In genomic region chr2:85647823-85648526, GRCh38 we compare ENCODE assay signal across 9 cellular contexts. TPM values are rescaled to one million over a fixed set of nuclear protein-coding genes. Genes with fewer than 3 reads are reported as not detected.
DNase-seq lines count a peak whose midpoint lies in the region; ATAC-seq, FAIRE-seq and TF ChIP-seq lines count a peak whose summit lies in the region.
"Had no signal": no experiment of that assay in that cellular context is flagged by ENCODE, and none has a peak within 500 bp of the region (broad histone marks: within the 10 kb centered on the region; RNA-seq: fewer than 3 reads in every experiment).

No MANE protein-coding gene starts in this region.

- no peak overlapping the region for H3K4me3 Mint-ChIP-seq in activated naive CD4-positive, alpha-beta T cell treated with anti-CD3 and anti-CD28 coated beads, Interleukin-2, amount 10 ng/mL, durations not matched to agents 7 days and 5 days
- H3K4me3 Mint-ChIP-seq in WTC11 (no peak overlapping the region), type B pancreatic cell (no peak overlapping the region)

- FAIRE-seq in D721Med (lab: Jason Lieb, UNC): no peak

- peak overlapping the region; percentile 29 to 56 for H3K27ac Mint-ChIP-seq in activated naive CD4-positive, alpha-beta T cell treated with anti-CD3 and anti-CD28 coated beads, Interleukin-2, amount 50 U/mL, for 72 hours
- H3K27ac Mint-ChIP-seq in activated naive CD4-positive, alpha-beta T cell treated with anti-CD3 and anti-CD28 coated beads, Interleukin-2, amount 10 ng/mL, durations not matched to agents 7 days and 5 days: no peak overlapping the region
- H3K27ac Mint-ChIP-seq in WTC11 (peak overlapping the region; percentile 17; the same call in 1 of the 2 replicates), type B pancreatic cell (peak overlapping the region; percentile 62)

- no peaks in the 10 kb centered on the region for H3K9me3 Mint-ChIP-seq in activated naive CD4-positive, alpha-beta T cell treated with anti-CD3 and anti-CD28 coated beads, Interleukin-2, amount 50 U/mL, for 72 hours
- H3K9me3 Mint-ChIP-seq in activated naive CD4-positive, alpha-beta T cell treated with anti-CD3 and anti-CD28 coated beads, Interleukin-2, amount 10 ng/mL, durations not matched to agents 7 days and 5 days: no peaks in the 10 kb centered on the region
- H3K9me3 Mint-ChIP-seq in WTC11 (no peaks in the 10 kb centered on the region), type B pancreatic cell (no peaks in the 10 kb centered on the region)

- CTCF ChIA-PET in activated naive CD4-positive, alpha-beta T cell treated with anti-CD3 and anti-CD28 coated beads, Interleukin-2, amount 10 ng/mL, durations not matched to agents 7 days and 5 days (lab: Charles Lee): interaction anchor here (1.0 to 4.8 kb wide), 7 partner anchors 8 to 166 kb away, joined by 3 to 34 read pairs (median 6); no protein-coding TSS in a partner anchor
- CTCF ChIA-PET in WTC11 (lab: Charles Lee): interaction anchor here (1.3 to 2.8 kb wide), 4 partner anchors 11 to 59 kb away, joined by 3 to 27 read pairs (median 7); partner anchors contain the start of gene C2orf68

- TF ChIP-seq CTCF in WTC11 (IDR thresholded peaks at IDR 0.05) (no peak), type B pancreatic cell (conservative IDR thresholded peaks at IDR 0.05) (no peak), D721Med (IDR thresholded peaks at IDR 0.05; ENCODE audit: insufficient read depth, missing control alignments) (no peak)

- no peaks in the 10 kb centered on the region for H3K4me1 Mint-ChIP-seq in activated naive CD4-positive, alpha-beta T cell treated with anti-CD3 and anti-CD28 coated beads, Interleukin-2, amount 10 ng/mL, durations not matched to agents 7 days and 5 days
- H3K4me1 Mint-ChIP-seq in WTC11 (no peaks in the 10 kb centered on the region), type B pancreatic cell (ENCODE audit: unreplicated experiment) (no peaks in the 10 kb centered on the region)

- no peak for DNase-seq in activated naive CD4-positive, alpha-beta T cell treated with anti-CD3 and anti-CD28 coated beads, Interleukin-2, amount 50 U/mL, for 72 hours (ENCODE audit: low spot score in 2 of 2)
- no peak for DNase-seq in activated naive CD4-positive, alpha-beta T cell treated with anti-CD3 and anti-CD28 coated beads, Interleukin-2, amount 10 ng/mL, durations not matched to agents 7 days and 5 days
- DNase-seq in WTC11 (ENCODE audit: low spot score): no peak
- no peak for DNase-seq in type B pancreatic cell (ENCODE audit: extremely low spot score, unreplicated experiment)
- no peak for DNase-seq in D721Med (ENCODE audit: insufficient read length, low spot score)
- no peak for DNase-seq in NCI-H1417 (lab: John Stamatoyannopoulos, UW)
- DNase-seq in ecto neural progenitor cell (ENCODE audit: low spot score): no peak

- no peak for ATAC-seq in activated naive CD4-positive, alpha-beta T cell treated with anti-CD3 and anti-CD28 coated beads, Interleukin-2, amount 50 U/mL, for 72 hours
- ATAC-seq in HG03025 (IDR thresholded peaks at IDR 0.05; ENCODE audit: low FRiP score, unreplicated experiment) (peak; percentile 79), WTC11 (no peak)

- H3K27me3 Mint-ChIP-seq in activated naive CD4-positive, alpha-beta T cell treated with anti-CD3 and anti-CD28 coated beads, Interleukin-2, amount 10 ng/mL, durations not matched to agents 7 days and 5 days: no peaks in the 10 kb centered on the region
- H3K27me3 Mint-ChIP-seq in WTC11 (ENCODE audit: low read depth) (no peaks in the 10 kb centered on the region), type B pancreatic cell (no peaks in the 10 kb centered on the region)

- POLR2A ChIA-PET in WTC11 (lab: Charles Lee): no interaction called here

- peaks cover 12 to 15% of the 10 kb centered on the region in 2 donors for H3K36me3 Mint-ChIP-seq in activated naive CD4-positive, alpha-beta T cell treated with anti-CD3 and anti-CD28 coated beads, Interleukin-2, amount 50 U/mL, for 72 hours
- peaks cover 49% of the 10 kb centered on the region for H3K36me3 Mint-ChIP-seq in activated naive CD4-positive, alpha-beta T cell treated with anti-CD3 and anti-CD28 coated beads, Interleukin-2, amount 10 ng/mL, durations not matched to agents 7 days and 5 days
- peaks cover 75% of the 10 kb centered on the region for H3K36me3 Mint-ChIP-seq in WTC11
- H3K36me3 Mint-ChIP-seq in type B pancreatic cell: peaks cover 20% of the 10 kb centered on the region

TF ChIP-seq in WTC11, 78 proteins besides CTCF, POLR2A, EP300 and RAD21 (continues in another document):
- TF ChIP-seq MLX (CRISPR knock-in tag; IDR thresholded peaks at IDR 0.05) (no peak), ZNF121 (CRISPR knock-in tag; IDR thresholded peaks at IDR 0.05) (no peak), ETV6 (CRISPR knock-in tag; IDR thresholded peaks at IDR 0.05) (no peak), ATF1 (CRISPR knock-in tag; IDR thresholded peaks at IDR 0.05) (no peak), AR (CRISPR knock-in tag; IDR thresholded peaks at IDR 0.05) (no peak), ZNF232 (CRISPR knock-in tag; IDR thresholded peaks at IDR 0.05) (no peak), RELA (CRISPR knock-in tag; IDR thresholded peaks at IDR 0.05; ENCODE audit: borderline replicate concordance) (no peak), ATF6 (CRISPR knock-in tag; IDR thresholded peaks at IDR 0.05) (no peak)

RNA-seq across cellular contexts. Expression of gene SFTPB, which starts 20.0 kb away (rescaled TPM):
- not detected for total RNA-seq in activated naive CD4-positive, alpha-beta T cell treated with anti-CD3 and anti-CD28 coated beads, Interleukin-2, amount 50 U/mL, for 72 hours
- total RNA-seq in WTC11 (2021) (7.6 to 10.7 TPM (median 9.0 TPM) in 3 replicates), type B pancreatic cell (ENCODE audit: low replicate concordance) (2.7 and 23.0 TPM in 2 replicates)
- total RNA-seq: OCI-LY7 had no signal

RNA-seq across cellular contexts. Expression of gene USP39, which starts 32.0 kb away (rescaled TPM):
- total RNA-seq in activated naive CD4-positive, alpha-beta T cell treated with anti-CD3 and anti-CD28 coated beads, Interleukin-2, amount 50 U/mL, for 72 hours: 100 to 1,000 TPM in 1 of 2 donors, 10 to 100 TPM in 1; 70.7 to 105 TPM
- 72.4 to 81.6 TPM (median 75.4 TPM) in 3 replicates for total RNA-seq in WTC11 (2021)
- 43.3 and 62.5 TPM in 2 replicates for total RNA-seq in type B pancreatic cell (ENCODE audit: low replicate concordance)

RNA-seq across cellular contexts. Expression of gene C2orf68, which starts 36.1 kb away (rescaled TPM):
- total RNA-seq in activated naive CD4-positive, alpha-beta T cell treated with anti-CD3 and anti-CD28 coated beads, Interleukin-2, amount 50 U/mL, for 72 hours: 10 to 100 TPM; 28.8 to 38.9 TPM
- 63.8 to 69.6 TPM (median 65.0 TPM) in 3 replicates for total RNA-seq in WTC11 (2021)
- 58.8 and 66.6 TPM in 2 replicates for total RNA-seq in type B pancreatic cell (ENCODE audit: low replicate concordance)

RNA-seq across cellular contexts. Expression of gene TMEM150A, which starts 45.5 kb away (rescaled TPM):
- total RNA-seq in activated naive CD4-positive, alpha-beta T cell treated with anti-CD3 and anti-CD28 coated beads, Interleukin-2, amount 50 U/mL, for 72 hours: 1 to 10 TPM in 1 of 2 donors, under 1 TPM in 1; 0.91 to 3.1 TPM
- total RNA-seq in WTC11 (2021) (20.9 to 23.1 TPM (median 21.6 TPM) in 3 replicates), type B pancreatic cell (ENCODE audit: low replicate concordance) (16.7 and 19.8 TPM in 2 replicates)

RNA-seq across cellular contexts. Expression of gene GNLY, which starts 46.2 kb away (rescaled TPM):
- total RNA-seq in activated naive CD4-positive, alpha-beta T cell treated with anti-CD3 and anti-CD28 coated beads, Interleukin-2, amount 50 U/mL, for 72 hours: 10 to 100 TPM; 24.0 to 31.8 TPM
- 0.44 TPM in 1 of 3 replicates, not detected in the others for total RNA-seq in WTC11 (2021)
- total RNA-seq in type B pancreatic cell (ENCODE audit: low replicate concordance): not detected in 2 replicates
- total RNA-seq: OCI-LY7 had no signal
